In the genomic region with DNA sequence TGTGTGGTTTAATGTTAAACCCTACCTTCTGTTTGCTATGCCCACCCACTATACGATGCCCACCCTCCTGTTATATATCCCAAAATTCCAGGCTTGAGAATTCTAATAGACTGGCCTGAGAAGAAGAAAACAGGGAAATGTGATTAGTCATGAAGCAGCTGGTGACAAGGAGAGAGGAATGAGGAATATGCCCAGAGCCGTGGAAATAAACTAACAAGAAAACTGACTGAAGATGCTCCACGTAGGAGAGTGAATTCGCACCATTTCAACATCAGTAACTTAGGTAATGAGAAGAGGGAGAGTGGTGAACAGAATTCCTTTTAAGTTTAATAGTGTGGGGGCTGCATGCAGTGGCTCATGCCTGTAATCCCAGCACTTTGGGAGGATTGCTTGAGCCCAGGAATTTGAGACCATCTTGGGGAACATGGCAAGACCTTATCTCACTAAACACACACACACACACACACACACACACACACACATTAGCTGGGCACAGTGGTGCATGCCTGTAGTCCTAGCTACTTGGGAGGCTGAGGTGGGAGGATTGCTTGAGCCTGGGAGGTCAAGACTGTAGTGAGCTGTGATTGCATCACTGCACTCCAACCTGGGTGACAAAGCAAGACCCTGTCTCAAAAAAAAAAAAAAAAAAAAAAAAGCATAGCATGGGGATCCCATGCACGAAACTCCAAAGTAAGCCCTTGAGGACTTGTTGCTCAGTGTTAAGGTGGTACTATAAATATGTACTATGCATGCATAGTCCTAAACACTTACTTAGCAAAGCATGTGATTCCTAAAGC, we compare ENCODE assay signal across 24 cellular contexts. TPM values are rescaled to one million over a fixed set of nuclear protein-coding genes. Genes with fewer than 3 reads are reported as not detected.
DNase-seq lines count a peak whose midpoint lies in the region; ATAC-seq, FAIRE-seq and TF ChIP-seq lines count a peak whose summit lies in the region.
"Had no signal": no experiment of that assay in that cellular context is flagged by ENCODE, and none has a peak within 500 bp of the region (broad histone marks: within the 10 kb centered on the region; RNA-seq: fewer than 3 reads in every experiment).

No MANE protein-coding gene starts in this region.

- TF ChIP-seq CTCF in HEK293 (tag by site-specific recombination; IDR thresholded peaks at IDR 0.05) (no peak), K562 (IDR thresholded peaks at IDR 0.05 in 2 of 3, conservative IDR thresholded peaks at IDR 0.05 in 1 of 3; ENCODE audit: insufficient read depth in 2 of 3, low read depth in 1 of 3, low read length in 3 of 3) (no peak)

- H3K4me1 ChIP-seq in HEK293 (ENCODE audit: control insufficient read depth, insufficient read depth, low read length) (peaks cover 3% of the 10 kb centered on the region; the same call in 1 of the 2 replicates), K562 (replicated peaks in 1 of 2; ENCODE audit: control insufficient read depth in 2 of 2, insufficient read depth in 2 of 2, low read length in 2 of 2) (peaks cover 4 to 10% of the 10 kb centered on the region in 2 experiments; a peak in 2 of 5 replicates)
- H3K4me1 ChIP-seq: body of pancreas, colonic mucosa had no signal

- TF ChIP-seq RAD21 in K562 (CRISPR knock-in tag; conservative IDR thresholded peaks at IDR 0.05 in 1 of 2, IDR thresholded peaks at IDR 0.05 in 1 of 2) = no peak

- TF ChIP-seq EP300 in K562 (IDR thresholded peaks at IDR 0.05; ENCODE audit: low read length) = no peak

- in situ Hi-C loops in K562 (cut with MboI) = no loop called here

- H3K27me3 ChIP-seq in K562 (ENCODE audit: control insufficient read depth in 2 of 2, insufficient read depth in 2 of 2, low read length in 2 of 2) = peaks cover 17 to 26% of the 10 kb centered on the region in 2 experiments
- H3K27me3 ChIP-seq: body of pancreas, colonic mucosa, SJCRH30 had no signal

- DNase-seq in AG08395 (ENCODE audit: low spot score) (peak; percentile 53), K562 (ENCODE audit: extremely low read depth in 1 of 4, low spot score in 3 of 4) (no peak), kidney glomerular epithelial cell (lab: John Stamatoyannopoulos, UW) (peak; percentile 20), DMS114 treated with DMSO at 0.1 percent for 48 hours (lab: John Stamatoyannopoulos, UW; ENCODE audit: unreplicated experiment) (no peak), AML-193 (lab: John Stamatoyannopoulos, UW) (no peak)
- DNase-seq: activated CD4-positive, alpha-beta T cell treated with anti-CD3 and anti-CD28 coated beads, Interleukin-2, amount 50 U/mL, for 1 hour; activated CD8-positive, alpha-beta memory T cell treated with anti-CD3 and anti-CD28 coated beads, Interleukin-2, amount 50 U/mL, for 4 hours; body of pancreas; colonic mucosa; GDM1; hippocampal formation; mucosa of descending colon; NCI-H1417; NCI-H2081 treated with DMSO at 0.1 percent for 48 hours; NCI-H510A treated with DMSO at 0.1 percent for 48 hours; NK-92 treated with Interleukin-12 subunit alpha and Interleukin-12 subunit beta, amount 100 ng/mL, for 24 hours; SJCRH30; substantia nigra had no signal

- no TSS peak for BruUV-seq in K562 (replicated peaks; lab: Mats Ljungman, UMichigan)

- H3K4me2 ChIP-seq in K562 (ENCODE audit: insufficient read depth, low read length) = no peak overlapping the region

- H3K79me2 ChIP-seq in K562 (ENCODE audit: control insufficient read depth, insufficient read depth, low read length) = no peaks in the 10 kb centered on the region

- intact Hi-C loops in K562 (cut with micrococcal nuclease) = no loop called here

- WGBS in K562 (ENCODE audit: insufficient coverage, low coverage, missing lambda C conversion rate) = 5% methylated on average over 5 of the region's 5 CpGs

- H3K9me1 ChIP-seq in K562 (ENCODE audit: control insufficient read depth, insufficient read depth, low read length) = no peaks in the 10 kb centered on the region

- FAIRE-seq in K562 (lab: Jason Lieb, UNC) = no peak
- FAIRE-seq: D721Med, endometrium, urothelium cell line had no signal

- no peak overlapping the region for H2AFZ ChIP-seq in K562 (ENCODE audit: low read depth, low read length)

- ATAC-seq in K562 (no peak), HG03095 (IDR thresholded peaks at IDR 0.05; ENCODE audit: unreplicated experiment) (no peak), GM19467 (IDR thresholded peaks at IDR 0.05; ENCODE audit: unreplicated experiment) (no peak)
- ATAC-seq: body of pancreas, mucosa of descending colon had no signal

- no peak for TF ChIP-seq POLR2A in K562 (conservative IDR thresholded peaks at IDR 0.05)

- CTCF ChIA-PET in HEK293 (lab: Yijun Ruan, JAX) (interaction anchor here (0.6 kb wide), 1 partner anchor 86 kb away, joined by 6 read pairs; no protein-coding TSS in a partner anchor), K562 (lab: Yijun Ruan, JAX; ENCODE audit: low intra/inter-chr PET ratio) (interaction anchor here (0.6 kb wide), 2 partner anchors 26 to 28 kb away, joined by 3 read pairs; no protein-coding TSS in a partner anchor)

- no peaks in the 10 kb centered on the region for H4K20me1 ChIP-seq in K562 (replicated peaks; ENCODE audit: control insufficient read depth, insufficient read depth, low read length)

- H3K9ac ChIP-seq in K562 (ENCODE audit: insufficient read depth in 1 of 2, low read depth in 2 of 2, low read length in 2 of 2) = no peak overlapping the region

- H3K4me3 ChIP-seq in HEK293 (ENCODE audit: low read depth, low read length) (no peak overlapping the region), K562 (no peak overlapping the region)
- H3K4me3 ChIP-seq: body of pancreas, colonic mucosa, mucosa of descending colon, SJCRH30 had no signal

- POLR2A ChIA-PET in HEK293 (lab: Yijun Ruan, JAX) = no interaction called here
- POLR2A ChIA-PET in K562 (lab: Yijun Ruan, JAX) = interaction anchor here (0.6 kb wide), 1 partner anchor 492 kb away, joined by 3 read pairs; no protein-coding TSS in a partner anchor

- H3K27ac ChIP-seq in HEK293 (ENCODE audit: extremely low read depth, low read depth, low read length) (no peak overlapping the region), K562 (ENCODE audit: extremely low read depth, low read depth, low read length) (no peak overlapping the region)
- H3K27ac ChIP-seq: body of pancreas, colonic mucosa, SJCRH30 had no signal

- H3K9me3 ChIP-seq in HEK293 (ENCODE audit: control insufficient read depth, insufficient read depth, low read depth, low read length) = no peaks in the 10 kb centered on the region
- no peaks in the 10 kb centered on the region for H3K9me3 ChIP-seq in K562 (replicated peaks; ENCODE audit: control insufficient read depth, insufficient read depth, low read depth, low read length)
- H3K9me3 ChIP-seq: body of pancreas, colonic mucosa, mucosa of descending colon, SJCRH30 had no signal

- H3K36me3 ChIP-seq in HEK293 (ENCODE audit: control insufficient read depth in 2 of 2, insufficient read depth in 1 of 2, low read length in 2 of 2) (no peaks in the 10 kb centered on the region), K562 (ENCODE audit: control insufficient read depth, insufficient read depth, low read length) (no peaks in the 10 kb centered on the region)
- H3K36me3 ChIP-seq: colonic mucosa, SJCRH30 had no signal

TF ChIP-seq in HEK293, 187 proteins besides CTCF, POLR2A, EP300 and RAD21 (continues in another document):
- TF ChIP-seq, protein P1, sequence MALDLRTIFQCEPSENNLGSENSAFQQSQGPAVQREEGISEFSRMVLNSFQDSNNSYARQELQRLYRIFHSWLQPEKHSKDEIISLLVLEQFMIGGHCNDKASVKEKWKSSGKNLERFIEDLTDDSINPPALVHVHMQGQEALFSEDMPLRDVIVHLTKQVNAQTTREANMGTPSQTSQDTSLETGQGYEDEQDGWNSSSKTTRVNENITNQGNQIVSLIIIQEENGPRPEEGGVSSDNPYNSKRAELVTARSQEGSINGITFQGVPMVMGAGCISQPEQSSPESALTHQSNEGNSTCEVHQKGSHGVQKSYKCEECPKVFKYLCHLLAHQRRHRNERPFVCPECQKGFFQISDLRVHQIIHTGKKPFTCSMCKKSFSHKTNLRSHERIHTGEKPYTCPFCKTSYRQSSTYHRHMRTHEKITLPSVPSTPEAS (tag by site-specific recombination; IDR thresholded peaks at IDR 0.05) = peak; percentile 41

TF ChIP-seq in K562, 482 proteins besides CTCF, POLR2A, EP300 and RAD21 (continues in another document):
- TF ChIP-seq CEBPB (tag; IDR thresholded peaks at IDR 0.05) = peak; percentile 57

RNA-seq across cellular contexts. Expression of gene SYPL1, which starts 16.1 kb away (rescaled TPM):
- total RNA-seq in K562 (2011; cell fraction: chromatin; rRNA removed; ENCODE audit: low replicate concordance) = 58.3 and 92.7 TPM in 2 replicates
- 54.4 and 68.0 TPM in 2 replicates for total RNA-seq in K562 (2011; cell fraction: nucleolus; rRNA removed)
- total RNA-seq in K562 (2011; cell fraction: nucleoplasm; rRNA removed) = 90.3 and 115 TPM in 2 replicates
- 23.8 and 25.5 TPM in 2 replicates for total RNA-seq in K562 (2014; rRNA removed)
- 51.3 and 58.3 TPM in 2 replicates for total RNA-seq in K562 (2014; rRNA removed; fragmentation: Illumina TruSeq; extraction: Trizol)
- total RNA-seq in K562 (2015; rRNA removed; fragmentation: Illumina TruSeq; extraction: Trizol) = 45.0 and 47.8 TPM in 2 replicates
- 70.2 and 73.4 TPM in 2 replicates for total RNA-seq in K562 (2021)
- 71.7 and 100 TPM in 2 replicates for polyA plus RNA-seq in K562 (2011; rRNA removed)
- 41.5 and 68.5 TPM in 2 replicates for polyA plus RNA-seq in K562 (2011; cell fraction: cytosol; rRNA removed)
- 15.7 and 22.1 TPM in 2 replicates for polyA plus RNA-seq in K562 (2011; cell fraction: nucleus; rRNA removed)
- polyA plus RNA-seq in K562 (2012) = 94.6 and 111 TPM in 2 replicates
- 71.9 and 81.5 TPM in 2 replicates for polyA plus RNA-seq in K562 (2014; fragmentation: Illumina TruSeq; extraction: Trizol)
- 100 to 1,000 TPM; 171 to 214 TPM for polyA plus RNA-seq in K562 (2014; fragmentation: Nextera tagmentation; extraction: Ambion mirVana)
- polyA plus RNA-seq in K562 (2014; rRNA removed) = 53.5 and 54.1 TPM in 2 replicates
- polyA minus RNA-seq in K562 (2011; rRNA and poly(A)+ RNA removed) = 68.6 and 85.2 TPM in 2 replicates
- polyA minus RNA-seq in K562 (2011; cell fraction: cytosol; rRNA and poly(A)+ RNA removed) = 27.0 and 38.1 TPM in 2 replicates
- 14.4 and 20.3 TPM in 2 replicates for polyA minus RNA-seq in K562 (2011; cell fraction: nucleus; rRNA and poly(A)+ RNA removed)

Comparison
In these comparisons a context has a peak if more than half of its experiments do, and no peak if none do; other contexts are left out.
1. DNase-seq: peak in AG08395 (single experiment) and kidney glomerular epithelial cell (single experiment); none in K562 (0 of 4), DMS114 treated with DMSO at 0.1 percent for 48 hours (single experiment) and AML-193 (0 of 2).